In the genomic region with DNA sequence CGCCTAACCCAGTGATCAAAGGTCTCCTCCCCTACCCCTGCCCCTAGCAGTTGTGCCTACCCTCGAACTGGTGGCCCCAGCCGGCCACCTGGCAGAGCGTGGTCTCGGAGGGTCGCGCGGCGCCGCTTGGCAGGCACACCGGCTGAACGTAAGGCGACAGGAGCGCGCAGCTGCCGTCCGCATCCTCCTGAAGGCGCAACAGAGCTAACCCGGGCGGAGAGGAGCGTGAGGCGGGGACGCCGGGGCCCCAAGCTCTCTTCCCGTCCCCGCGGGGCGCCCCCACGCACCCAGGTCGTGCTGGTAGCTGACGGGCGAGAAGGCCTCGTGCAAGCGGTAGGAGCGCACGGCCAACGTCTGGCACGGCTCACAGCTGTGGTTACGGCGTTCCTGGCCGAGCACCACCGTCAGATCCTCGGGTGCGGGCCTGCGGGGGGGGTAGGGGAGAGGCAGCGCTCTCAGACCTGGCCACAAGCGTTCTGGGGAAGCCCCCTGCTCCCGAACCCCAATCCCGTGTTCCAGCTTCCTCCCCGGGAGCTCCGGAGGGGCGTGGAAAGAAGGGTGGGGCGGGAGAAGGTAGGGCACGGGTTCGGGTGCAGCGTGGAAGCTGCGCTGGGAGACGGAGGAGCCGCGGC, we compare ENCODE assay signal across 1 cellular context.
TF ChIP-seq lines count a peak whose summit lies in the region.

No MANE protein-coding gene starts in this region.

TF ChIP-seq in GM12878, 131 proteins besides CTCF, POLR2A, EP300 and RAD21:
- TF ChIP-seq, protein P1, sequence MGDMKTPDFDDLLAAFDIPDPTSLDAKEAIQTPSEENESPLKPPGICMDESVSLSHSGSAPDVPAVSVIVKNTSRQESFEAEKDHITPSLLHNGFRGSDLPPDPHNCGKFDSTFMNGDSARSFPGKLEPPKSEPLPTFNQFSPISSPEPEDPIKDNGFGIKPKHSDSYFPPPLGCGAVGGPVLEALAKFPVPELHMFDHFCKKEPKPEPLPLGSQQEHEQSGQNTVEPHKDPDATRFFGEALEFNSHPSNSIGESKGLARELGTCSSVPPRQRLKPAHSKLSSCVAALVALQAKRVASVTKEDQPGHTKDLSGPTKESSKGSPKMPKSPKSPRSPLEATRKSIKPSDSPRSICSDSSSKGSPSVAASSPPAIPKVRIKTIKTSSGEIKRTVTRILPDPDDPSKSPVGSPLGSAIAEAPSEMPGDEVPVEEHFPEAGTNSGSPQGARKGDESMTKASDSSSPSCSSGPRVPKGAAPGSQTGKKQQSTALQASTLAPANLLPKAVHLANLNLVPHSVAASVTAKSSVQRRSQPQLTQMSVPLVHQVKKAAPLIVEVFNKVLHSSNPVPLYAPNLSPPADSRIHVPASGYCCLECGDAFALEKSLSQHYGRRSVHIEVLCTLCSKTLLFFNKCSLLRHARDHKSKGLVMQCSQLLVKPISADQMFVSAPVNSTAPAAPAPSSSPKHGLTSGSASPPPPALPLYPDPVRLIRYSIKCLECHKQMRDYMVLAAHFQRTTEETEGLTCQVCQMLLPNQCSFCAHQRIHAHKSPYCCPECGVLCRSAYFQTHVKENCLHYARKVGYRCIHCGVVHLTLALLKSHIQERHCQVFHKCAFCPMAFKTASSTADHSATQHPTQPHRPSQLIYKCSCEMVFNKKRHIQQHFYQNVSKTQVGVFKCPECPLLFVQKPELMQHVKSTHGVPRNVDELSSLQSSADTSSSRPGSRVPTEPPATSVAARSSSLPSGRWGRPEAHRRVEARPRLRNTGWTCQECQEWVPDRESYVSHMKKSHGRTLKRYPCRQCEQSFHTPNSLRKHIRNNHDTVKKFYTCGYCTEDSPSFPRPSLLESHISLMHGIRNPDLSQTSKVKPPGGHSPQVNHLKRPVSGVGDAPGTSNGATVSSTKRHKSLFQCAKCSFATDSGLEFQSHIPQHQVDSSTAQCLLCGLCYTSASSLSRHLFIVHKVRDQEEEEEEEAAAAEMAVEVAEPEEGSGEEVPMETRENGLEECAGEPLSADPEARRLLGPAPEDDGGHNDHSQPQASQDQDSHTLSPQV (IDR thresholded peaks at IDR 0.05), result no peak
- TF ChIP-seq IKZF1 (conservative IDR thresholded peaks at IDR 0.05) (peak; percentile 57), MYC (IDR thresholded peaks at IDR 0.05; ENCODE audit: insufficient read depth, insufficient read length, insufficient replicate concordance, low read length, severe bottlenecking) (peak; percentile 17), IKZF2 (IDR thresholded peaks at IDR 0.05) (peak; percentile 7 to 48; a peak in 3 of 4 replicates), BACH1 (IDR thresholded peaks at IDR 0.05; ENCODE audit: borderline replicate concordance) (0 out of 2 replicates have a peak, but pooled peaks have one; percentile 5), CHD2 (IDR thresholded peaks at IDR 0.05; ENCODE audit: borderline replicate concordance, low read depth, low read length) (no peak), SMARCA5 (IDR thresholded peaks at IDR 0.05) (peak; percentile 16; the same call in 1 of the 2 replicates), BHLHE40 (IDR thresholded peaks at IDR 0.05; ENCODE audit: borderline replicate concordance in 1 of 2, low read depth in 2 of 2, low read length in 1 of 2) (peak in 1 of 2 experiments; percentile 62; a peak in 2 of 4 replicates), PAX5 (IDR thresholded peaks at IDR 0.05; ENCODE audit: borderline replicate concordance, low read depth, low read length) (no peak), HDGF (IDR thresholded peaks at IDR 0.05) (0 out of 2 replicates have a peak, but pooled peaks have one; percentile 61), SIN3A (IDR thresholded peaks at IDR 0.05; ENCODE audit: low read depth, low read length) (0 out of 2 replicates have a peak, but pooled peaks have one; percentile 13), JUNB (IDR thresholded peaks at IDR 0.05) (no peak)
- TF ChIP-seq, protein P2, sequence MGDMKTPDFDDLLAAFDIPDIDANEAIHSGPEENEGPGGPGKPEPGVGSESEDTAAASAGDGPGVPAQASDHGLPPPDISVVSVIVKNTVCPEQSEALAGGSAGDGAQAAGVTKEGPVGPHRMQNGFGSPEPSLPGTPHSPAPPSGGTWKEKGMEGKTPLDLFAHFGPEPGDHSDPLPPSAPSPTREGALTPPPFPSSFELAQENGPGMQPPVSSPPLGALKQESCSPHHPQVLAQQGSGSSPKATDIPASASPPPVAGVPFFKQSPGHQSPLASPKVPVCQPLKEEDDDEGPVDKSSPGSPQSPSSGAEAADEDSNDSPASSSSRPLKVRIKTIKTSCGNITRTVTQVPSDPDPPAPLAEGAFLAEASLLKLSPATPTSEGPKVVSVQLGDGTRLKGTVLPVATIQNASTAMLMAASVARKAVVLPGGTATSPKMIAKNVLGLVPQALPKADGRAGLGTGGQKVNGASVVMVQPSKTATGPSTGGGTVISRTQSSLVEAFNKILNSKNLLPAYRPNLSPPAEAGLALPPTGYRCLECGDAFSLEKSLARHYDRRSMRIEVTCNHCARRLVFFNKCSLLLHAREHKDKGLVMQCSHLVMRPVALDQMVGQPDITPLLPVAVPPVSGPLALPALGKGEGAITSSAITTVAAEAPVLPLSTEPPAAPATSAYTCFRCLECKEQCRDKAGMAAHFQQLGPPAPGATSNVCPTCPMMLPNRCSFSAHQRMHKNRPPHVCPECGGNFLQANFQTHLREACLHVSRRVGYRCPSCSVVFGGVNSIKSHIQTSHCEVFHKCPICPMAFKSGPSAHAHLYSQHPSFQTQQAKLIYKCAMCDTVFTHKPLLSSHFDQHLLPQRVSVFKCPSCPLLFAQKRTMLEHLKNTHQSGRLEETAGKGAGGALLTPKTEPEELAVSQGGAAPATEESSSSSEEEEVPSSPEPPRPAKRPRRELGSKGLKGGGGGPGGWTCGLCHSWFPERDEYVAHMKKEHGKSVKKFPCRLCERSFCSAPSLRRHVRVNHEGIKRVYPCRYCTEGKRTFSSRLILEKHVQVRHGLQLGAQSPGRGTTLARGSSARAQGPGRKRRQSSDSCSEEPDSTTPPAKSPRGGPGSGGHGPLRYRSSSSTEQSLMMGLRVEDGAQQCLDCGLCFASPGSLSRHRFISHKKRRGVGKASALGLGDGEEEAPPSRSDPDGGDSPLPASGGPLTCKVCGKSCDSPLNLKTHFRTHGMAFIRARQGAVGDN (IDR thresholded peaks at IDR 0.05), result 0 out of 2 replicates have a peak, but pooled peaks have one; percentile 6
- TF ChIP-seq, protein P3, sequence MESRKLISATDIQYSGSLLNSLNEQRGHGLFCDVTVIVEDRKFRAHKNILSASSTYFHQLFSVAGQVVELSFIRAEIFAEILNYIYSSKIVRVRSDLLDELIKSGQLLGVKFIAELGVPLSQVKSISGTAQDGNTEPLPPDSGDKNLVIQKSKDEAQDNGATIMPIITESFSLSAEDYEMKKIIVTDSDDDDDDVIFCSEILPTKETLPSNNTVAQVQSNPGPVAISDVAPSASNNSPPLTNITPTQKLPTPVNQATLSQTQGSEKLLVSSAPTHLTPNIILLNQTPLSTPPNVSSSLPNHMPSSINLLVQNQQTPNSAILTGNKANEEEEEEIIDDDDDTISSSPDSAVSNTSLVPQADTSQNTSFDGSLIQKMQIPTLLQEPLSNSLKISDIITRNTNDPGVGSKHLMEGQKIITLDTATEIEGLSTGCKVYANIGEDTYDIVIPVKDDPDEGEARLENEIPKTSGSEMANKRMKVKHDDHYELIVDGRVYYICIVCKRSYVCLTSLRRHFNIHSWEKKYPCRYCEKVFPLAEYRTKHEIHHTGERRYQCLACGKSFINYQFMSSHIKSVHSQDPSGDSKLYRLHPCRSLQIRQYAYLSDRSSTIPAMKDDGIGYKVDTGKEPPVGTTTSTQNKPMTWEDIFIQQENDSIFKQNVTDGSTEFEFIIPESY (IDR thresholded peaks at IDR 0.05), result no peak
- TF ChIP-seq, protein P4, sequence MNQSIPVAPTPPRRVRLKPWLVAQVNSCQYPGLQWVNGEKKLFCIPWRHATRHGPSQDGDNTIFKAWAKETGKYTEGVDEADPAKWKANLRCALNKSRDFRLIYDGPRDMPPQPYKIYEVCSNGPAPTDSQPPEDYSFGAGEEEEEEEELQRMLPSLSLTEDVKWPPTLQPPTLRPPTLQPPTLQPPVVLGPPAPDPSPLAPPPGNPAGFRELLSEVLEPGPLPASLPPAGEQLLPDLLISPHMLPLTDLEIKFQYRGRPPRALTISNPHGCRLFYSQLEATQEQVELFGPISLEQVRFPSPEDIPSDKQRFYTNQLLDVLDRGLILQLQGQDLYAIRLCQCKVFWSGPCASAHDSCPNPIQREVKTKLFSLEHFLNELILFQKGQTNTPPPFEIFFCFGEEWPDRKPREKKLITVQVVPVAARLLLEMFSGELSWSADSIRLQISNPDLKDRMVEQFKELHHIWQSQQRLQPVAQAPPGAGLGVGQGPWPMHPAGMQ (IDR thresholded peaks at IDR 0.05; ENCODE audit: borderline replicate concordance), result no peak
- TF ChIP-seq, protein P5, sequence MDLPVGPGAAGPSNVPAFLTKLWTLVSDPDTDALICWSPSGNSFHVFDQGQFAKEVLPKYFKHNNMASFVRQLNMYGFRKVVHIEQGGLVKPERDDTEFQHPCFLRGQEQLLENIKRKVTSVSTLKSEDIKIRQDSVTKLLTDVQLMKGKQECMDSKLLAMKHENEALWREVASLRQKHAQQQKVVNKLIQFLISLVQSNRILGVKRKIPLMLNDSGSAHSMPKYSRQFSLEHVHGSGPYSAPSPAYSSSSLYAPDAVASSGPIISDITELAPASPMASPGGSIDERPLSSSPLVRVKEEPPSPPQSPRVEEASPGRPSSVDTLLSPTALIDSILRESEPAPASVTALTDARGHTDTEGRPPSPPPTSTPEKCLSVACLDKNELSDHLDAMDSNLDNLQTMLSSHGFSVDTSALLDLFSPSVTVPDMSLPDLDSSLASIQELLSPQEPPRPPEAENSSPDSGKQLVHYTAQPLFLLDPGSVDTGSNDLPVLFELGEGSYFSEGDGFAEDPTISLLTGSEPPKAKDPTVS (IDR thresholded peaks at IDR 0.05; ENCODE audit: low read depth, low read length), result no peak
TF ChIP-seq in GM12878: peak in this region for 9.
